ENCODE assay signal across 13 cellular contexts in genomic region chr22:37195921-37196320, GRCh38. TPM values are rescaled to one million over a fixed set of nuclear protein-coding genes. Genes with fewer than 3 reads are reported as not detected.
DNase-seq lines count a peak whose midpoint lies in the region; ATAC-seq and TF ChIP-seq lines count a peak whose summit lies in the region.
"Had no signal": no experiment of that assay in that cellular context is flagged by ENCODE, and none has a peak within 500 bp of the region (broad histone marks: within the 10 kb centered on the region; RNA-seq: fewer than 3 reads in every experiment).

No MANE protein-coding gene starts in this region.

- peak; percentile 49 for DNase-seq in ELR (ENCODE audit: low read depth)
- no peak for DNase-seq in T-helper 17 cell
- peak in 2 of 3 donors; percentile 62 to 77 for DNase-seq in right cardiac atrium
- DNase-seq in smooth muscle cell (lab: John Stamatoyannopoulos, UW; ENCODE audit: unreplicated experiment) = no peak
- DNase-seq in MM.1S = no peak
- DNase-seq: amygdala; NCI-H1105 treated with DMSO at 0.1 percent for 48 hours; OCI-M1; stimulated activated naive CD4-positive, alpha-beta T cell had no signal

- H3F3A ChIP-seq in smooth muscle cell (ENCODE audit: low read depth) = peaks cover 17% of the 10 kb centered on the region
- peaks cover 30% of the 10 kb centered on the region for H3F3A ChIP-seq in MM.1S (ENCODE audit: insufficient read depth, low read length)

- H3K4me1 Mint-ChIP-seq in T-helper 17 cell = peaks cover 13% of the 10 kb centered on the region
- peaks cover 40% of the 10 kb centered on the region for H3K4me1 Mint-ChIP-seq in stimulated activated memory B cell treated with anti-CD40 and anti-IgM and Interleukin-4, amounts not matched to agents 10 μg/mL and 1 μg/mL and 100 μg/mL, for 72 hours

- H3K4me1 ChIP-seq in right cardiac atrium (ENCODE audit: control insufficient read depth, insufficient read depth, low read length) (peaks cover 22% of the 10 kb centered on the region), smooth muscle cell (ENCODE audit: low read depth) (peaks cover 11% of the 10 kb centered on the region), MM.1S (ENCODE audit: low read length) (peaks cover 34% of the 10 kb centered on the region)

- 41% methylated on average over 4 of the region's 4 CpGs for WGBS in right cardiac atrium
- WGBS in smooth muscle cell (ENCODE audit: low lambda C conversion rate) = 71% methylated on average over 4 of the region's 4 CpGs

- no peaks in the 10 kb centered on the region for H3K9me2 ChIP-seq in MM.1S (replicated peaks; ENCODE audit: insufficient read depth, low read length)

- H3K27ac ChIP-seq in right cardiac atrium (ENCODE audit: low read length) (peak overlapping the region; percentile 61), smooth muscle cell (ENCODE audit: low read depth) (peak overlapping the region; percentile 84), MM.1S (ENCODE audit: low read length) (no peak overlapping the region)

- ATAC-seq in T-helper 17 cell (no peak), right cardiac atrium (no peak), HG03520 (IDR thresholded peaks at IDR 0.05; ENCODE audit: unreplicated experiment) (no peak), GM18870 (IDR thresholded peaks at IDR 0.05; ENCODE audit: unreplicated experiment) (no peak)
- ATAC-seq in stimulated activated memory B cell treated with anti-CD40 and anti-IgM and Interleukin-4, amounts not matched to agents 10 μg/mL and 1 μg/mL and 100 μg/mL, for 72 hours = no peak

- no peaks in the 10 kb centered on the region for H3K9me3 ChIP-seq in T-helper 17 cell (ENCODE audit: control insufficient read depth, low read length, poor library complexity, severe bottlenecking)
- H3K9me3 ChIP-seq in right cardiac atrium (ENCODE audit: control insufficient read depth, low read length) = no peaks in the 10 kb centered on the region
- no peaks in the 10 kb centered on the region for H3K9me3 ChIP-seq in smooth muscle cell (replicated peaks; ENCODE audit: low read depth)
- no peaks in the 10 kb centered on the region for H3K9me3 ChIP-seq in MM.1S (replicated peaks; ENCODE audit: insufficient read depth, low read length)

- H3K27me3 Mint-ChIP-seq in T-helper 17 cell = no peaks in the 10 kb centered on the region
- no peaks in the 10 kb centered on the region for H3K27me3 Mint-ChIP-seq in stimulated activated memory B cell treated with anti-CD40 and anti-IgM and Interleukin-4, amounts not matched to agents 10 μg/mL and 1 μg/mL and 100 μg/mL, for 72 hours

- H3K9ac ChIP-seq in smooth muscle cell (ENCODE audit: low read depth) = no peak overlapping the region
- no peak overlapping the region for H3K9ac ChIP-seq in MM.1S (ENCODE audit: low read length)

- peak overlapping the region; percentile 33 for H3K4me3 Mint-ChIP-seq in T-helper 17 cell
- no peak overlapping the region for H3K4me3 Mint-ChIP-seq in stimulated activated memory B cell treated with anti-CD40 and anti-IgM and Interleukin-4, amounts not matched to agents 10 μg/mL and 1 μg/mL and 100 μg/mL, for 72 hours

- intact Hi-C loops in right cardiac atrium (cut with DNase I) = loop anchor here in 1 of 4 donors (5.0 kb wide), 1 partner anchor 119 kb away; no protein-coding TSS in a partner anchor

- H3K27me3 ChIP-seq in right cardiac atrium (ENCODE audit: control insufficient read depth, insufficient read depth) (no peaks in the 10 kb centered on the region), smooth muscle cell (ENCODE audit: low read depth) (no peaks in the 10 kb centered on the region), MM.1S (replicated peaks; ENCODE audit: insufficient read depth, low read length) (no peaks in the 10 kb centered on the region)

- no peaks in the 10 kb centered on the region for H3K79me2 ChIP-seq in smooth muscle cell (ENCODE audit: low read depth)
- H3K79me2 ChIP-seq in MM.1S (ENCODE audit: low read length) = peaks cover 7% of the 10 kb centered on the region

- H3K27ac Mint-ChIP-seq in T-helper 17 cell = no peak overlapping the region
- H3K27ac Mint-ChIP-seq in stimulated activated memory B cell treated with anti-CD40 and anti-IgM and Interleukin-4, amounts not matched to agents 10 μg/mL and 1 μg/mL and 100 μg/mL, for 72 hours = no peak overlapping the region

- H3K36me3 Mint-ChIP-seq in T-helper 17 cell (ENCODE audit: low read depth) = no peaks in the 10 kb centered on the region
- H3K36me3 Mint-ChIP-seq in stimulated activated memory B cell treated with anti-CD40 and anti-IgM and Interleukin-4, amounts not matched to agents 10 μg/mL and 1 μg/mL and 100 μg/mL, for 72 hours = no peaks in the 10 kb centered on the region

- H3K4me3 ChIP-seq in right cardiac atrium (ENCODE audit: low read length) (no peak overlapping the region), smooth muscle cell (no peak overlapping the region), MM.1S (ENCODE audit: low read length) (no peak overlapping the region)

- no peaks in the 10 kb centered on the region for H4K20me1 ChIP-seq in smooth muscle cell (ENCODE audit: low read depth)
- H4K20me1 ChIP-seq in MM.1S (ENCODE audit: insufficient read depth, low read length) = no peaks in the 10 kb centered on the region

- H3K9me3 Mint-ChIP-seq in stimulated activated memory B cell treated with anti-CD40 and anti-IgM and Interleukin-4, amounts not matched to agents 10 μg/mL and 1 μg/mL and 100 μg/mL, for 72 hours = no peaks in the 10 kb centered on the region

- H3K36me3 ChIP-seq in smooth muscle cell (ENCODE audit: low read depth) (no peaks in the 10 kb centered on the region), MM.1S (replicated peaks; ENCODE audit: insufficient read depth, low read length) (no peaks in the 10 kb centered on the region)

- TF ChIP-seq CTCF in smooth muscle cell (IDR thresholded peaks at IDR 0.05; ENCODE audit: borderline replicate concordance, insufficient read depth, poor library complexity, severe bottlenecking) (no peak), MM.1S (IDR thresholded peaks at IDR 0.05; ENCODE audit: low read length) (no peak)

- H3K4me2 ChIP-seq in smooth muscle cell (no peak overlapping the region), MM.1S (ENCODE audit: low read depth, low read length) (no peak overlapping the region)

- H2AFZ ChIP-seq in smooth muscle cell (ENCODE audit: low read depth) (no peak overlapping the region), MM.1S (ENCODE audit: low read length) (no peak overlapping the region)

RNA-seq across cellular contexts. Expression of gene C1QTNF6, which starts 7.9 kb away (rescaled TPM):
- total RNA-seq in T-helper 17 cell (10 to 100 TPM; 11.2 to 11.8 TPM), right cardiac atrium (1 to 10 TPM; 2.8 to 3.3 (median 2.8) TPM), smooth muscle cell (11.8 and 14.3 TPM in 2 replicates)
- polyA plus RNA-seq in right cardiac atrium (2.0 TPM), smooth muscle cell (26.8 and 33.6 TPM in 2 replicates)

RNA-seq across cellular contexts. Expression of gene SSTR3, which starts 16.4 kb away (rescaled TPM):
- total RNA-seq in T-helper 17 cell = 1 to 10 TPM in 1 of 2 donors, under 1 TPM in 1; 0.37 to 2.1 TPM
- total RNA-seq in right cardiac atrium = not detected
- not detected for polyA plus RNA-seq in right cardiac atrium
- total RNA-seq in smooth muscle cell = not detected in 2 replicates
- polyA plus RNA-seq in smooth muscle cell = not detected in 2 replicates
- total RNA-seq: lung microvascular endothelial cell had no signal

RNA-seq across cellular contexts. Expression of gene IL2RB, which starts 46.2 kb away (rescaled TPM):
- 100 to 1,000 TPM in 1 of 2 donors, 10 to 100 TPM in 1; 76.4 to 107 TPM for total RNA-seq in T-helper 17 cell
- under 1 TPM; 0.63 to 0.97 (median 0.72) TPM for total RNA-seq in right cardiac atrium
- 0.32 TPM for polyA plus RNA-seq in right cardiac atrium
- 0.76 and 1.1 TPM in 2 replicates for total RNA-seq in smooth muscle cell
- polyA plus RNA-seq in smooth muscle cell = 3.6 and 3.8 TPM in 2 replicates
- total RNA-seq: lung microvascular endothelial cell had no signal

RNA-seq across cellular contexts. Expression of gene RAC2, which starts 48.1 kb away (rescaled TPM):
- total RNA-seq in T-helper 17 cell = 100 to 1,000 TPM; 297 to 478 TPM
- total RNA-seq in right cardiac atrium = 1 to 10 TPM; 3.6 to 8.6 (median 5.7) TPM
- 1.8 TPM for polyA plus RNA-seq in right cardiac atrium
- 3.6 and 6.5 TPM in 2 replicates for total RNA-seq in smooth muscle cell
- polyA plus RNA-seq in smooth muscle cell = 3.3 and 4.0 TPM in 2 replicates

Comparison
In these comparisons a context has a peak if more than half of its experiments do, and no peak if none do; other contexts are left out.
1. DNase-seq: peak in ELR (single experiment) and right cardiac atrium (2 of 3); none in T-helper 17 cell (0 of 3), smooth muscle cell (single experiment) and MM.1S (single experiment).
2. RNA of gene IL2RB, which starts 46.2 kb away (total RNA-seq): 76.4 to 107 TPM in T-helper 17 cell; 0.63 to 0.97 TPM in right cardiac atrium and 0.76 to 1.1 TPM in smooth muscle cell; every median in the first group is over 10 times any median in the second.